11 cellular contexts compared by ENCODE assay signal in genomic region chr5:14218480-14218879, GRCh38.
A peak's percentile ranks its signal among the peaks of the same experiment; 100 is the strongest.
DNase-seq lines count a peak whose midpoint lies in the region; TF ChIP-seq lines count a peak whose summit lies in the region.
"Had no signal": no experiment of that assay in that cellular context is flagged by ENCODE, and none has a peak within 500 bp of the region (broad histone marks: within the 10 kb centered on the region; RNA-seq: fewer than 3 reads in every experiment).

No MANE protein-coding gene starts in this region.

- H3K4me1 ChIP-seq in breast epithelium (no peaks in the 10 kb centered on the region), mammary epithelial cell (ENCODE audit: insufficient read depth, low read length) (peaks cover 22% of the 10 kb centered on the region), transverse colon (peaks cover 57 to 95% (median 81%) of the 10 kb centered on the region in 4 donors), PC-9 (replicated peaks; ENCODE audit: insufficient read depth) (peaks cover 16% of the 10 kb centered on the region)
- no peaks in the 10 kb centered on the region for H3K4me1 ChIP-seq in CD8-positive, alpha-beta memory T cell (ENCODE audit: insufficient read depth, low read length)

- POLR2A ChIA-PET in CD8-positive, alpha-beta memory T cell (lab: Charles Lee), result no interaction called here
- POLR2A ChIA-PET in PC-9 (lab: Charles Lee; ENCODE audit: unreplicated experiment), result no interaction called here

- H3K27me3 Mint-ChIP-seq in nephron (ENCODE audit: low read depth), result no peaks in the 10 kb centered on the region
- peaks cover 5 to 54% of the 10 kb centered on the region in 2 donors for H3K27me3 Mint-ChIP-seq in CD8-positive, alpha-beta memory T cell

- no peak overlapping the region for H3K9ac ChIP-seq in mammary epithelial cell (ENCODE audit: insufficient read depth, low read length)

- peak overlapping the region; percentile 22 to 46 for H3K27ac ChIP-seq in breast epithelium
- H3K27ac ChIP-seq in mammary epithelial cell (ENCODE audit: insufficient read depth, low read depth, low read length), result no peak overlapping the region
- peak overlapping the region; percentile 15 to 50 for H3K27ac ChIP-seq in coronary artery
- peak overlapping the region; percentile 70 to 89 (median 84) for H3K27ac ChIP-seq in transverse colon
- no peak overlapping the region for H3K27ac ChIP-seq in CD8-positive, alpha-beta memory T cell (ENCODE audit: low read depth, low read length)
- H3K27ac ChIP-seq in PC-9, result no peak overlapping the region

- peaks cover 25% of the 10 kb centered on the region for H3F3A ChIP-seq in PC-9 (ENCODE audit: insufficient read depth, low read depth)

- BruUV-seq in mammary epithelial cell (replicated peaks; lab: Mats Ljungman, UMichigan) (no TSS peak), PC-9 (replicated peaks; lab: Mats Ljungman, UMichigan) (no TSS peak)

- in situ Hi-C loops in mammary epithelial cell (cut with MboI; ENCODE audit: low sequenced_read_pairs in 2 of 2) (no loop called here), transverse colon (cut with MboI; ENCODE audit: low pct_ligation_motif_present in 1 of 4, low pct_unique_long_range_greater_than_20kb in 1 of 4, low sequenced_read_pairs in 3 of 4) (no loop called here)

- dilution Hi-C loops in mammary epithelial cell (cut with HindIII; ENCODE audit: low sequenced_read_pairs), result no loop called here

- peaks cover 4% of the 10 kb centered on the region for H4K20me1 ChIP-seq in mammary epithelial cell (ENCODE audit: insufficient read depth, low read length)
- peaks cover 15% of the 10 kb centered on the region for H4K20me1 ChIP-seq in PC-9 (ENCODE audit: insufficient read depth)

- intact Hi-C loops in breast epithelium (cut with DNase I; ENCODE audit: low total_unique reads), result no loop called here
- intact Hi-C loops in mammary epithelial cell (cut with micrococcal nuclease), result no loop called here
- intact Hi-C loops in transverse colon (cut with DNase I; ENCODE audit: low total_unique reads), result no loop called here
- intact Hi-C loops in PC-9 (cut with micrococcal nuclease; ENCODE audit: unreplicated experiment), result no loop called here

- no peak for TF ChIP-seq CTCF in breast epithelium (IDR thresholded peaks at IDR 0.05)
- no peak for TF ChIP-seq CTCF in mammary epithelial cell (conservative IDR thresholded peaks at IDR 0.05 in 1 of 2, IDR thresholded peaks at IDR 0.05 in 1 of 2; ENCODE audit: extremely low read depth in 1 of 2, insufficient read depth in 1 of 2, low read depth in 1 of 2, low read length in 2 of 2)
- no peak for TF ChIP-seq CTCF in coronary artery (IDR thresholded peaks at IDR 0.05)
- TF ChIP-seq CTCF in nephron (IDR thresholded peaks at IDR 0.05; ENCODE audit: unreplicated experiment in 3 of 3), result no peak
- TF ChIP-seq CTCF in transverse colon (IDR thresholded peaks at IDR 0.05), result no peak
- no peak for TF ChIP-seq CTCF in PC-9 (conservative IDR thresholded peaks at IDR 0.05)

- TF ChIP-seq POLR2A in breast epithelium (IDR thresholded peaks at IDR 0.05) (no peak), transverse colon (IDR thresholded peaks at IDR 0.05) (no peak)

- 81% methylated on average over 6 of the region's 6 CpGs for WGBS in mammary epithelial cell (ENCODE audit: low coverage, missing lambda C conversion rate)
- WGBS in transverse colon (ENCODE audit: low coverage in 1 of 2), 2 donors, result 54% methylated on average over 6 of the region's 6 CpGs; no CpG with 5 or more reads in 1 of the 2 donors

- H3K4me1 Mint-ChIP-seq in nephron, result peaks cover 82% of the 10 kb centered on the region
- H3K4me1 Mint-ChIP-seq in CD8-positive, alpha-beta memory T cell, result peaks cover 0 to 1% (median 0%) of the 10 kb centered on the region in 3 donors
- H3K4me1 Mint-ChIP-seq: activated T-helper 17 cell treated with anti-CD3 and anti-CD28 coated beads, Interleukin-2, amount 50 U/mL, for 72 hours had no signal

- H3K4me2 ChIP-seq in mammary epithelial cell (ENCODE audit: insufficient read depth, low read depth, low read length) (no peak overlapping the region), PC-9 (no peak overlapping the region)

- peaks cover 99% of the 10 kb centered on the region for H3K79me2 ChIP-seq in mammary epithelial cell (ENCODE audit: insufficient read depth, low read length)
- peaks cover 100% of the 10 kb centered on the region for H3K79me2 ChIP-seq in PC-9 (ENCODE audit: low read depth)

- no peak for DNase-seq in breast epithelium (ENCODE audit: low spot score in 2 of 2)
- DNase-seq in mammary epithelial cell, result no peak
- no peak for DNase-seq in coronary artery (ENCODE audit: low spot score)
- no peak for DNase-seq in transverse colon
- DNase-seq in CD8-positive, alpha-beta memory T cell, result no peak
- DNase-seq in activated CD8-positive, alpha-beta memory T cell treated with anti-CD3 and anti-CD28 coated beads for 24 hours, result no peak
- DNase-seq in PC-9, result no peak
- DNase-seq: COR-L47 had no signal

- no peaks in the 10 kb centered on the region for H3K9me3 ChIP-seq in breast epithelium
- H3K9me3 ChIP-seq in mammary epithelial cell (replicated peaks; ENCODE audit: insufficient read depth, low read length), result no peaks in the 10 kb centered on the region
- no peaks in the 10 kb centered on the region for H3K9me3 ChIP-seq in transverse colon
- no peaks in the 10 kb centered on the region for H3K9me3 ChIP-seq in CD8-positive, alpha-beta memory T cell (ENCODE audit: low read length)
- H3K9me3 ChIP-seq in PC-9 (ENCODE audit: insufficient read depth, low read depth), result 0 out of 2 replicates have a peak, but pooled peaks cover 4% of the 10 kb centered on the region

- H3K9me2 ChIP-seq in PC-9 (ENCODE audit: insufficient read depth), result no peaks in the 10 kb centered on the region; the same call in 1 of the 2 replicates

- H3K4me3 ChIP-seq in breast epithelium (peak overlapping the region in 1 of 3 donors; percentile 26), mammary epithelial cell (replicated peaks in 1 of 3; ENCODE audit: insufficient read depth in 1 of 3, low read depth in 2 of 3, low read length in 3 of 3) (no peak overlapping the region), coronary artery (no peak overlapping the region), transverse colon (no peak overlapping the region), PC-9 (no peak overlapping the region)
- no peak overlapping the region for H3K4me3 ChIP-seq in CD8-positive, alpha-beta memory T cell (ENCODE audit: low read length)

- no peaks in the 10 kb centered on the region for H3K27me3 ChIP-seq in breast epithelium
- H3K27me3 ChIP-seq in mammary epithelial cell (ENCODE audit: insufficient read depth, low read length), result no peaks in the 10 kb centered on the region
- H3K27me3 ChIP-seq in transverse colon, result no peaks in the 10 kb centered on the region
- no peaks in the 10 kb centered on the region for H3K27me3 ChIP-seq in CD8-positive, alpha-beta memory T cell (ENCODE audit: insufficient read depth, low read length, poor library complexity, severe bottlenecking)
- H3K27me3 ChIP-seq in PC-9 (ENCODE audit: insufficient read depth, low read depth), result no peaks in the 10 kb centered on the region

- CTCF ChIA-PET in mammary epithelial cell (lab: Charles Lee; ENCODE audit: low non-redundant PET) (no interaction called here), PC-9 (lab: Charles Lee) (no interaction called here)
- CTCF ChIA-PET in CD8-positive, alpha-beta memory T cell (lab: Charles Lee), result no interaction called here

- H2AFZ ChIP-seq in mammary epithelial cell (ENCODE audit: low read depth, low read length), result no peak overlapping the region
- no peak overlapping the region for H2AFZ ChIP-seq in PC-9

- TF ChIP-seq EP300 in transverse colon (IDR thresholded peaks at IDR 0.05; ENCODE audit: low read depth), result no peak

- no peak overlapping the region for H3K4me3 Mint-ChIP-seq in nephron
- peak overlapping the region in 1 of 7 donors; percentile 4 for H3K4me3 Mint-ChIP-seq in CD8-positive, alpha-beta memory T cell
- H3K4me3 Mint-ChIP-seq: activated T-helper 17 cell treated with anti-CD3 and anti-CD28 coated beads, Interleukin-2, amount 50 U/mL, for 72 hours; mesothelial cell of epicardium had no signal

- H3K9me3 Mint-ChIP-seq in nephron, result no peaks in the 10 kb centered on the region
- peaks cover 0 to 31% (median 0%) of the 10 kb centered on the region in 5 donors for H3K9me3 Mint-ChIP-seq in CD8-positive, alpha-beta memory T cell
- H3K9me3 Mint-ChIP-seq: mesothelial cell of epicardium had no signal

- H3K36me3 ChIP-seq in breast epithelium (no peaks in the 10 kb centered on the region), mammary epithelial cell (ENCODE audit: insufficient read depth, low read length) (peaks cover 6% of the 10 kb centered on the region), transverse colon (no peaks in the 10 kb centered on the region), PC-9 (ENCODE audit: low read depth) (no peaks in the 10 kb centered on the region)
- H3K36me3 ChIP-seq in CD8-positive, alpha-beta memory T cell (ENCODE audit: insufficient read depth, low read length), result no peaks in the 10 kb centered on the region

- H3K27ac Mint-ChIP-seq in nephron, result peak overlapping the region; percentile 21 to 71 (median 37)
- H3K27ac Mint-ChIP-seq in CD8-positive, alpha-beta memory T cell, result no peak overlapping the region
- H3K27ac Mint-ChIP-seq: activated T-helper 17 cell treated with anti-CD3 and anti-CD28 coated beads, Interleukin-2, amount 50 U/mL, for 72 hours had no signal

- no peaks in the 10 kb centered on the region for H3K36me3 Mint-ChIP-seq in nephron (ENCODE audit: low read depth)
- no peaks in the 10 kb centered on the region for H3K36me3 Mint-ChIP-seq in CD8-positive, alpha-beta memory T cell
- H3K36me3 Mint-ChIP-seq: mesothelial cell of epicardium had no signal

Comparison
In these comparisons a context has a peak if more than half of its experiments do, and no peak if none do; other contexts are left out.
1. H3K27ac ChIP-seq: peak in breast epithelium (2 of 2), coronary artery (2 of 2) and transverse colon (4 of 4); none in mammary epithelial cell (single experiment), CD8-positive, alpha-beta memory T cell (single experiment) and PC-9 (single experiment).
2. H3K27ac Mint-ChIP-seq: peak in nephron (3 of 3); none in CD8-positive, alpha-beta memory T cell (0 of 8).